In the genomic region with DNA sequence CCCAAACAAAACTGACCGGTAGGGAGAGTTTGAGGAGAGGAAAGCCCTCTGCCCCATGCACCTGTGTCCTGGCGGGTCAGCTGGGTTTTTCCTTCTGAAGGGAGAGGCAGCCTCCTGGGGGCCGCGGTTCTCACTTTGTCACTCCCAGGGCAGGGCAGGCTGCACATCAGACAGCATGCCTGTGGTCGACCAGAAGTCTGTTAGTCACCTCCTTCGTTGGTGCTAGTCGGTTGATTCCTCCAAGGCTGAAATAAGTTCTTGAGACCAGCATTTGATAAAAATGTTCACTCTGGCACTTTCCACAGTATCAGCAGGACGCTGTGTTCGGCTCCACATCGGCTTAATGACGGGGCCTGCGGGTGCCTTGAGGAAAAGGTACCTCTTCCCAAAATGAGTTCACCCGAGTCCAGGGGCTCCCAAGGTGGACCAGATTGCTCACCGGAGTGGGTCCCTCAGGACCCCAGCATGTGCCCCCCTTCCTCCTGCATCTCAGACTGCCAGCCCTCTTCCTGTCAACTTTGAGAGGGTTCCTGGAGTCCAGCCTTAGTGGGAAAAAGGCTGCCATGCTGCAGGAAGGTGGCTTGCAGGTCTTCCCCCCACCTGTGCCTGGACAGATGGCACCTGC, we compare ENCODE assay signal across 26 cellular contexts.
"Had no signal": no experiment of that assay in that cellular context is flagged by ENCODE, and none has a peak within 500 bp of the region (broad histone marks: within the 10 kb centered on the region; RNA-seq: fewer than 3 reads in every experiment).

No MANE protein-coding gene starts in this region.

- H3K4me1 ChIP-seq: heart left ventricle had no signal

- H3K9me3 Mint-ChIP-seq: activated B cell treated with CpG ODN at 0.5 μM for 24 hours; activated CD4-positive, alpha-beta memory T cell treated with anti-CD3 and anti-CD28 coated beads for 36 hours; activated CD4-positive, alpha-beta T cell treated with anti-CD3 and anti-CD28 coated beads, Interleukin-2, amount 10 ng/mL, durations not matched to agents 24 days and 14 days; activated naive CD4-positive, alpha-beta T cell treated with anti-CD3 and anti-CD28 coated beads, Interleukin-2, amount 10 ng/mL, durations not matched to agents 7 days and 5 days; activated naive CD4-positive, alpha-beta T cell treated with anti-CD3 and anti-CD28 coated beads, Interleukin-2, amount 50 U/mL, for 72 hours; activated naive CD8-positive, alpha-beta T cell treated with anti-CD3 and anti-CD28 coated beads, Interleukin-2, amount 10 ng/mL, durations not matched to agents 7 days and 5 days; activated T-cell treated with anti-CD3 and anti-CD28 coated beads, Interleukin-2, amount 50 U/mL, for 72 hours; T-helper 2 cell treated with Interferon-gamma antibody and Interleukin-4, amounts not matched to agents 5 μg/mL and 100 μg/mL, for 36 hours had no signal

- H3K36me3 ChIP-seq: ascending aorta, heart left ventricle, WERI-Rb-1 had no signal

- H3K27ac ChIP-seq: ascending aorta, epithelial cell of prostate, heart left ventricle, WERI-Rb-1 had no signal

- H3K27me3 ChIP-seq: ascending aorta had no signal

- H3K36me3 Mint-ChIP-seq: activated CD4-positive, alpha-beta memory T cell treated with anti-CD3 and anti-CD28 coated beads for 36 hours; activated CD8-positive, alpha-beta memory T cell treated with anti-CD3 and anti-CD28 coated beads, Interleukin-2, amount 10 ng/mL, durations not matched to agents 7 days and 5 days; activated naive CD4-positive, alpha-beta T cell treated with anti-CD3 and anti-CD28 coated beads, Interleukin-2, amount 10 ng/mL, durations not matched to agents 7 days and 5 days; activated naive CD4-positive, alpha-beta T cell treated with anti-CD3 and anti-CD28 coated beads, Interleukin-2, amount 50 U/mL, for 72 hours; activated naive CD8-positive, alpha-beta T cell treated with anti-CD3 and anti-CD28 coated beads, Interleukin-2, amount 10 ng/mL, durations not matched to agents 7 days and 5 days had no signal

- H3K4me3 ChIP-seq: ascending aorta, heart left ventricle had no signal

- H3K27ac Mint-ChIP-seq: activated B cell treated with CpG ODN at 0.5 μM for 24 hours; activated CD4-positive, alpha-beta memory T cell treated with anti-CD3 and anti-CD28 coated beads for 36 hours; activated CD4-positive, alpha-beta T cell treated with anti-CD3 and anti-CD28 coated beads, Interleukin-2, amount 10 ng/mL, durations not matched to agents 24 days and 14 days; activated CD8-positive, alpha-beta memory T cell treated with anti-CD3 and anti-CD28 coated beads, Interleukin-2, amount 10 ng/mL, durations not matched to agents 7 days and 5 days; activated CD8-positive, alpha-beta T cell treated with anti-CD3 and anti-CD28 coated beads, Interleukin-2, amount 10 ng/mL, durations not matched to agents 7 days and 5 days; activated naive CD4-positive, alpha-beta T cell treated with anti-CD3 and anti-CD28 coated beads, Interleukin-2, amount 10 ng/mL, durations not matched to agents 7 days and 5 days; activated naive CD4-positive, alpha-beta T cell treated with anti-CD3 and anti-CD28 coated beads, Interleukin-2, amount 50 U/mL, for 72 hours; activated naive CD8-positive, alpha-beta T cell treated with anti-CD3 and anti-CD28 coated beads, Interleukin-2, amount 10 ng/mL, durations not matched to agents 7 days and 5 days; activated T-cell treated with anti-CD3 and anti-CD28 coated beads, Interleukin-2, amount 50 U/mL, for 72 hours; T-helper 17 cell; T-helper 2 cell treated with Interferon-gamma antibody and Interleukin-4, amounts not matched to agents 5 μg/mL and 100 μg/mL, for 36 hours had no signal

- H3K9me3 ChIP-seq: ascending aorta, heart left ventricle had no signal

- DNase-seq: activated B cell treated with CpG ODN at 0.5 μM for 24 hours; activated CD4-positive, alpha-beta memory T cell treated with anti-CD3 and anti-CD28 coated beads for 36 hours; activated CD4-positive, alpha-beta T cell treated with anti-CD3 and anti-CD28 coated beads, Interleukin-2, amount 10 ng/mL, durations not matched to agents 24 days and 14 days; activated CD8-positive, alpha-beta memory T cell treated with anti-CD3 and anti-CD28 coated beads, Interleukin-2, amount 10 ng/mL, durations not matched to agents 7 days and 5 days; activated CD8-positive, alpha-beta memory T cell treated with anti-CD3 and anti-CD28 coated beads, Interleukin-2, amount 50 U/mL, for 4 hours; activated CD8-positive, alpha-beta T cell treated with anti-CD3 and anti-CD28 coated beads, Interleukin-2, amount 10 ng/mL, durations not matched to agents 7 days and 5 days; activated gamma-delta T cell; activated naive CD4-positive, alpha-beta T cell; activated naive CD4-positive, alpha-beta T cell treated with anti-CD3 and anti-CD28 coated beads, Interleukin-2, amount 10 ng/mL, durations not matched to agents 7 days and 5 days; activated naive CD8-positive, alpha-beta T cell treated with anti-CD3 and anti-CD28 coated beads, Interleukin-2, amount 10 ng/mL, durations not matched to agents 7 days and 5 days; activated T-cell treated with anti-CD3 and anti-CD28 coated beads, Interleukin-2, amount 50 U/mL, for 1 hour; activated T-cell treated with anti-CD3 and anti-CD28 coated beads, Interleukin-2, amount 50 U/mL, for 72 hours; caudate nucleus; effector CD8-positive, alpha-beta T cell; foreskin fibroblast; glutamatergic neuron; heart left ventricle; T-helper 1 cell; T-helper 17 cell; T1000; WERI-Rb-1 had no signal

- H3K4me1 Mint-ChIP-seq: activated B cell treated with CpG ODN at 0.5 μM for 24 hours; activated CD4-positive, alpha-beta T cell treated with anti-CD3 and anti-CD28 coated beads, Interleukin-2, amount 10 ng/mL, durations not matched to agents 24 days and 14 days; activated CD8-positive, alpha-beta memory T cell treated with anti-CD3 and anti-CD28 coated beads, Interleukin-2, amount 10 ng/mL, durations not matched to agents 7 days and 5 days; activated naive CD4-positive, alpha-beta T cell treated with anti-CD3 and anti-CD28 coated beads, Interleukin-2, amount 10 ng/mL, durations not matched to agents 7 days and 5 days; activated naive CD8-positive, alpha-beta T cell treated with anti-CD3 and anti-CD28 coated beads, Interleukin-2, amount 10 ng/mL, durations not matched to agents 7 days and 5 days; T-helper 17 cell had no signal

- H3K4me3 Mint-ChIP-seq: activated B cell treated with CpG ODN at 0.5 μM for 24 hours; activated CD4-positive, alpha-beta memory T cell treated with anti-CD3 and anti-CD28 coated beads for 36 hours; activated CD4-positive, alpha-beta T cell treated with anti-CD3 and anti-CD28 coated beads, Interleukin-2, amount 10 ng/mL, durations not matched to agents 24 days and 14 days; activated CD8-positive, alpha-beta memory T cell treated with anti-CD3 and anti-CD28 coated beads, Interleukin-2, amount 10 ng/mL, durations not matched to agents 7 days and 5 days; activated CD8-positive, alpha-beta T cell treated with anti-CD3 and anti-CD28 coated beads, Interleukin-2, amount 10 ng/mL, durations not matched to agents 7 days and 5 days; activated naive CD4-positive, alpha-beta T cell treated with anti-CD3 and anti-CD28 coated beads, Interleukin-2, amount 10 ng/mL, durations not matched to agents 7 days and 5 days; activated naive CD8-positive, alpha-beta T cell treated with anti-CD3 and anti-CD28 coated beads, Interleukin-2, amount 10 ng/mL, durations not matched to agents 7 days and 5 days; activated T-cell treated with anti-CD3 and anti-CD28 coated beads, Interleukin-2, amount 50 U/mL, for 72 hours; T-helper 17 cell; T-helper 2 cell treated with Interferon-gamma antibody and Interleukin-4, amounts not matched to agents 5 μg/mL and 100 μg/mL, for 36 hours had no signal

- ATAC-seq: activated CD4-positive, CD25-positive, alpha-beta regulatory T cell treated with anti-CD3 and anti-CD28 coated beads, Interleukin-2, amount 50 U/mL, for 24 hours; activated CD8-positive, alpha-beta memory T cell treated with anti-CD3 and anti-CD28 coated beads, Interleukin-2, amount 10 ng/mL, durations not matched to agents 7 days and 5 days; activated CD8-positive, alpha-beta T cell treated with anti-CD3 and anti-CD28 coated beads, Interleukin-2, amount 10 ng/mL, durations not matched to agents 7 days and 5 days; activated naive CD4-positive, alpha-beta T cell treated with anti-CD3 and anti-CD28 coated beads, Interleukin-2, amount 50 U/mL, for 72 hours; activated T-cell treated with anti-CD3 and anti-CD28 coated beads, Interleukin-2, amount 50 U/mL, for 72 hours; heart left ventricle; T-helper 17 cell had no signal

- H3K27me3 Mint-ChIP-seq: activated CD4-positive, alpha-beta T cell treated with anti-CD3 and anti-CD28 coated beads, Interleukin-2, amount 10 ng/mL, durations not matched to agents 24 days and 14 days had no signal
